2 cellular contexts compared by ENCODE assay signal in genomic region chr4:88212253-88212561, GRCh38.
TF ChIP-seq lines count a peak whose summit lies in the region.

No MANE protein-coding gene starts in this region.

TF ChIP-seq in SK-N-SH treated with all-trans-retinoic acid at 6 μM for 48 hours, 23 proteins besides CTCF, POLR2A, EP300 and RAD21 (continued from another document):
- TF ChIP-seq ESRRG (CRISPR knock-in tag; IDR thresholded peaks at IDR 0.05) (no peak), ZNF70 (CRISPR knock-in tag; IDR thresholded peaks at IDR 0.05) (no peak), CSRNP3 (CRISPR knock-in tag; IDR thresholded peaks at IDR 0.05) (no peak), CREB5 (CRISPR knock-in tag; IDR thresholded peaks at IDR 0.05; ENCODE audit: low read depth) (no peak), ZC3H10 (CRISPR knock-in tag; IDR thresholded peaks at IDR 0.05) (no peak)

TF ChIP-seq in SK-N-SH, 30 proteins besides CTCF, POLR2A, EP300 and RAD21 (continued from another document):
- TF ChIP-seq SIN3A (IDR thresholded peaks at IDR 0.05; ENCODE audit: borderline replicate concordance, low read depth, low read length) = no peak
- no peak for TF ChIP-seq MXI1 (IDR thresholded peaks at IDR 0.05; ENCODE audit: low read depth, low read length)
- no peak for TF ChIP-seq POLR2AphosphoS5 (IDR thresholded peaks at IDR 0.05; ENCODE audit: low read depth, low read length)
- no peak for TF ChIP-seq NFIC (IDR thresholded peaks at IDR 0.05; ENCODE audit: borderline replicate concordance)
- TF ChIP-seq YY1 (IDR thresholded peaks at IDR 0.05; ENCODE audit: low read depth) = no peak
- no peak for TF ChIP-seq RFX5 (IDR thresholded peaks at IDR 0.05; ENCODE audit: low read length)
- TF ChIP-seq USF2 (IDR thresholded peaks at IDR 0.05; ENCODE audit: borderline replicate concordance, low read depth, low read length) = no peak
- TF ChIP-seq TAF1 (IDR thresholded peaks at IDR 0.05; ENCODE audit: borderline replicate concordance, low read depth, low read length) = no peak
- TF ChIP-seq USF1 (IDR thresholded peaks at IDR 0.05; ENCODE audit: borderline replicate concordance, low read depth) = no peak
- TF ChIP-seq ELF1 (IDR thresholded peaks at IDR 0.05) = no peak
- TF ChIP-seq SMC3 (IDR thresholded peaks at IDR 0.05; ENCODE audit: low read depth, low read length) = no peak
- TF ChIP-seq FOXJ3 (CRISPR knock-in tag; IDR thresholded peaks at IDR 0.05) = no peak
